9 cellular contexts compared by ENCODE assay signal in genomic region chr16:67667817-67668494, GRCh38. TPM values are rescaled to one million over a fixed set of nuclear protein-coding genes. Genes with fewer than 3 reads are reported as not detected.
DNase-seq lines count a peak whose midpoint lies in the region; ATAC-seq and TF ChIP-seq lines count a peak whose summit lies in the region.
"Had no signal": no experiment of that assay in that cellular context is flagged by ENCODE, and none has a peak within 500 bp of the region (broad histone marks: within the 10 kb centered on the region; RNA-seq: fewer than 3 reads in every experiment).

No MANE protein-coding gene starts in this region.

- no peaks in the 10 kb centered on the region for H3K36me3 ChIP-seq in BE2C

- peak overlapping the region in 1 of 2 donors; percentile 87 for H3K4me3 Mint-ChIP-seq in effector memory CD8-positive, alpha-beta T cell

- no peaks in the 10 kb centered on the region for H3K9me3 ChIP-seq in BE2C

- peaks cover 13% of the 10 kb centered on the region for H3K36me3 Mint-ChIP-seq in effector memory CD8-positive, alpha-beta T cell (ENCODE audit: insufficient read depth)

- no peaks in the 10 kb centered on the region for H3K27me3 ChIP-seq in BE2C

- no peaks in the 10 kb centered on the region for H3K27me3 Mint-ChIP-seq in effector memory CD8-positive, alpha-beta T cell

- H3K4me1 Mint-ChIP-seq in effector memory CD8-positive, alpha-beta T cell (ENCODE audit: low read depth in 2 of 2): peaks cover 0 to 11% of the 10 kb centered on the region in 2 donors

- ATAC-seq in GM19025 (IDR thresholded peaks at IDR 0.05; ENCODE audit: low read depth, unreplicated experiment) (peak; percentile 69), HG03354 (IDR thresholded peaks at IDR 0.05; ENCODE audit: poor library complexity, severe bottlenecking, unreplicated experiment) (peak; percentile 78)
- ATAC-seq in effector memory CD8-positive, alpha-beta T cell (replicated peaks): peak; percentile 82

- peaks cover 7% of the 10 kb centered on the region for H3K4me1 ChIP-seq in BE2C

- TF ChIP-seq CTCF in BE2C (IDR thresholded peaks at IDR 0.05; ENCODE audit: low read depth, low read length): peak; percentile 93

- DNase-seq in BE2C (peak; percentile 94), NCI-H748 treated with DMSO at 0.1 percent for 48 hours (lab: John Stamatoyannopoulos, UW) (peak; percentile 28), midbrain (lab: John Stamatoyannopoulos, UW) (peak; percentile 85)
- DNase-seq in activated CD8-positive, alpha-beta memory T cell treated with anti-CD3 and anti-CD28 coated beads for 1 hour (ENCODE audit: extremely low read depth in 1 of 2, low read depth in 1 of 2): peak; percentile 54 to 65
- peak; percentile 57 to 69 (median 67) for DNase-seq in effector memory CD8-positive, alpha-beta T cell
- peak; percentile 72 to 80 for DNase-seq in stimulated activated CD8-positive, alpha-beta memory T cell treated with anti-CD3 and anti-CD28 coated beads, Interleukin-15, amount 100 ng/mL, for 48 hours (ENCODE audit: low read depth in 2 of 2)

- peak overlapping the region; percentile 69 for H3K4me3 ChIP-seq in BE2C (ENCODE audit: low read depth, low read length)
- H3K4me3 ChIP-seq: SK-N-MC had no signal

- H3K27ac Mint-ChIP-seq in effector memory CD8-positive, alpha-beta T cell: peak overlapping the region in 1 of 2 donors; percentile 87

- no peaks in the 10 kb centered on the region for H3K9me3 Mint-ChIP-seq in effector memory CD8-positive, alpha-beta T cell

RNA-seq across cellular contexts. Expression of gene C16orf86, which starts 1.3 kb away (rescaled TPM):
- polyA plus RNA-seq in BE2C (2012; ENCODE audit: insufficient read depth, insufficient read length, low read depth): 12.9 TPM

RNA-seq across cellular contexts. Expression of gene ENKD1, which starts 1.4 kb away (rescaled TPM):
- 56.8 TPM for polyA plus RNA-seq in BE2C (2012; ENCODE audit: insufficient read depth, insufficient read length, low read depth)

RNA-seq across cellular contexts. Expression of gene PARD6A, which starts 7.2 kb away (rescaled TPM):
- polyA plus RNA-seq in BE2C (2012; ENCODE audit: insufficient read depth, insufficient read length, low read depth): 83.9 TPM

RNA-seq across cellular contexts. Expression of gene ACD, which starts 7.9 kb away (rescaled TPM):
- 88.4 TPM for polyA plus RNA-seq in BE2C (2012; ENCODE audit: insufficient read depth, insufficient read length, low read depth)

RNA-seq across cellular contexts. Expression of gene CARMIL2, which starts 23.0 kb away (rescaled TPM):
- polyA plus RNA-seq in BE2C (2012; ENCODE audit: insufficient read depth, insufficient read length, low read depth): 89.7 TPM

Comparison
In these comparisons a context has a peak if more than half of its experiments do, and no peak if none do; other contexts are left out.
1. Peak in every context shown above with its lines: DNase-seq, ATAC-seq and H3K4me3 ChIP-seq.
2. DNase-seq: peak in every context shown above with its lines; median percentile 94 in BE2C; 85 in midbrain; 76 in stimulated activated CD8-positive, alpha-beta memory T cell treated with anti-CD3 and anti-CD28 coated beads, Interleukin-15, amount 100 ng/mL, for 48 hours; 67 in effector memory CD8-positive, alpha-beta T cell; 60 in activated CD8-positive, alpha-beta memory T cell treated with anti-CD3 and anti-CD28 coated beads for 1 hour; 28 in NCI-H748 treated with DMSO at 0.1 percent for 48 hours.